Comparison of ENCODE assay signal across 27 cellular contexts in genomic region chr15:63426552-63426951, GRCh38. TPM values are rescaled to one million over a fixed set of nuclear protein-coding genes. Genes with fewer than 3 reads are reported as not detected.
"Had no signal": no experiment of that assay in that cellular context is flagged by ENCODE, and none has a peak within 500 bp of the region (broad histone marks: within the 10 kb centered on the region; RNA-seq: fewer than 3 reads in every experiment).

No MANE protein-coding gene starts in this region.

- H3K4me1 Mint-ChIP-seq: natural killer cell; stimulated activated effector memory CD8-positive, alpha-beta T cell treated with anti-CD3 and anti-CD28 coated beads, Interleukin-12 subunit alpha, Interleukin-12 subunit beta, amount 100 ng/mL, for 72 hours; stimulated activated naive B cell treated with anti-CD40 and anti-IgM and Interleukin-4, amounts not matched to agents 10 μg/mL and 1 μg/mL and 100 μg/mL, for 72 hours had no signal

- H3K4me3 Mint-ChIP-seq: naive thymus-derived CD4-positive, alpha-beta T cell; natural killer cell; nephron; stimulated activated effector memory CD8-positive, alpha-beta T cell treated with anti-CD3 and anti-CD28 coated beads, Interleukin-12 subunit alpha, Interleukin-12 subunit beta, amount 100 ng/mL, for 72 hours; stimulated activated naive B cell treated with anti-CD40 and anti-IgM and Interleukin-4, amounts not matched to agents 10 μg/mL and 1 μg/mL and 100 μg/mL, for 72 hours; stimulated activated naive CD8-positive, alpha-beta T cell treated with anti-CD3 and anti-CD28 coated beads, Interleukin-15, Interleukin-2, amounts not matched to agents 100 ng/mL and 50 ng/mL, for 24 hours; type B pancreatic cell had no signal

- H3K9me3 ChIP-seq: neutrophil, pancreas, prostate gland, right lobe of liver, thyroid gland, upper lobe of right lung, uterus had no signal

- H3K4me1 ChIP-seq: pancreas, prostate gland, right atrium auricular region, right lobe of liver, sigmoid colon, stomach, thyroid gland, upper lobe of right lung, uterus had no signal

- H3K27ac Mint-ChIP-seq: naive thymus-derived CD4-positive, alpha-beta T cell; natural killer cell; nephron; stimulated activated effector memory CD8-positive, alpha-beta T cell treated with anti-CD3 and anti-CD28 coated beads, Interleukin-12 subunit alpha, Interleukin-12 subunit beta, amount 100 ng/mL, for 72 hours; stimulated activated naive B cell treated with anti-CD40 and anti-IgM and Interleukin-4, amounts not matched to agents 10 μg/mL and 1 μg/mL and 100 μg/mL, for 72 hours; stimulated activated naive CD8-positive, alpha-beta T cell treated with anti-CD3 and anti-CD28 coated beads, Interleukin-15, Interleukin-2, amounts not matched to agents 100 ng/mL and 50 ng/mL, for 24 hours; type B pancreatic cell had no signal

- H3K9me3 Mint-ChIP-seq: stimulated activated naive CD8-positive, alpha-beta T cell treated with anti-CD3 and anti-CD28 coated beads, Interleukin-15, Interleukin-2, amounts not matched to agents 100 ng/mL and 50 ng/mL, for 24 hours had no signal

- FAIRE-seq: pancreas, small intestine had no signal

- H3K36me3 ChIP-seq: neutrophil, pancreas, prostate gland, right atrium auricular region, right lobe of liver, sigmoid colon, stomach, thoracic aorta, thyroid gland, tibial nerve, upper lobe of right lung, uterus had no signal

- H3K36me3 Mint-ChIP-seq: natural killer cell; stimulated activated effector memory CD8-positive, alpha-beta T cell treated with anti-CD3 and anti-CD28 coated beads, Interleukin-12 subunit alpha, Interleukin-12 subunit beta, amount 100 ng/mL, for 72 hours; stimulated activated naive B cell treated with anti-CD40 and anti-IgM and Interleukin-4, amounts not matched to agents 10 μg/mL and 1 μg/mL and 100 μg/mL, for 72 hours had no signal

- H3K27me3 ChIP-seq: neutrophil, pancreas, right atrium auricular region, right lobe of liver, sigmoid colon, stomach, thyroid gland, tibial nerve, upper lobe of right lung, uterus had no signal

- H3K27ac ChIP-seq: neutrophil, pancreas, prostate gland, right atrium auricular region, right lobe of liver, sigmoid colon, stomach, thoracic aorta, thyroid gland, tibial nerve, upper lobe of right lung, uterus had no signal

- ATAC-seq: naive thymus-derived CD4-positive, alpha-beta T cell; natural killer cell; pancreas; right lobe of liver; stimulated activated effector memory CD8-positive, alpha-beta T cell treated with anti-CD3 and anti-CD28 coated beads, Interleukin-12 subunit alpha, Interleukin-12 subunit beta, amount 100 ng/mL, for 72 hours; stimulated activated naive B cell treated with anti-CD40 and anti-IgM and Interleukin-4, amounts not matched to agents 10 μg/mL and 1 μg/mL and 100 μg/mL, for 72 hours; upper lobe of right lung had no signal

- H3K4me3 ChIP-seq: pancreas, prostate gland, right atrium auricular region, right lobe of liver, sigmoid colon, stomach, thoracic aorta, thyroid gland, tibial nerve, upper lobe of right lung, uterus had no signal

- H3K27me3 Mint-ChIP-seq: naive thymus-derived CD4-positive, alpha-beta T cell; stimulated activated naive B cell treated with anti-CD40 and anti-IgM and Interleukin-4, amounts not matched to agents 10 μg/mL and 1 μg/mL and 100 μg/mL, for 72 hours; stimulated activated naive CD8-positive, alpha-beta T cell treated with anti-CD3 and anti-CD28 coated beads, Interleukin-15, Interleukin-2, amounts not matched to agents 100 ng/mL and 50 ng/mL, for 24 hours; type B pancreatic cell had no signal

- DNase-seq: naive thymus-derived CD4-positive, alpha-beta T cell; natural killer cell; nucleus accumbens; pancreas; retina; right lobe of liver; sigmoid colon; small intestine; stimulated activated CD4-positive, alpha-beta T cell treated with anti-CD3 and anti-CD28 coated beads, Interleukin-15, amount 100 ng/mL, for 24 hours; stimulated activated CD4-positive, alpha-beta T cell treated with anti-CD3 and anti-CD28 coated beads, Interleukin-2, amount 100 ng/mL, for 24 hours; stimulated activated CD4-positive, alpha-beta T cell treated with anti-CD3 and anti-CD28 coated beads, Interleukin-2, amount 100 ng/mL, for 48 hours; stimulated activated CD4-positive, alpha-beta T cell treated with anti-CD3 and anti-CD28 coated beads, Interleukin-4, amount 100 ng/mL, for 24 hours; stimulated activated naive B cell treated with anti-CD40 and anti-IgM and Interleukin-4, amounts not matched to agents 10 μg/mL and 1 μg/mL and 100 μg/mL, for 72 hours; stimulated activated naive CD4-positive, alpha-beta T cell treated with Interleukin-2 at 50 U/mL for 16 hours; stomach; thyroid gland; upper lobe of right lung; uterus had no signal

RNA-seq across cellular contexts. Expression of gene CA12, which starts 44.9 kb away (rescaled TPM):
- total RNA-seq: natural killer cell had no signal
- polyA plus RNA-seq: naive thymus-derived CD4-positive, alpha-beta T cell had no signal
